Comparison of ENCODE assay signal across 1 cellular context in genomic region chr1:22104074-22104473, GRCh38.
TF ChIP-seq lines count a peak whose summit lies in the region.

No MANE protein-coding gene starts in this region.

TF ChIP-seq in K562, 482 proteins besides CTCF, POLR2A, EP300 and RAD21:
- TF ChIP-seq MYNN (IDR thresholded peaks at IDR 0.05) (0 out of 2 replicates have a peak, but pooled peaks have one; percentile 25), MYNN (CRISPR knock-in tag; IDR thresholded peaks at IDR 0.05) (no peak), CC2D1A (IDR thresholded peaks at IDR 0.05) (peak; percentile 85), SMARCA4 (IDR thresholded peaks at IDR 0.05) (0 out of 2 replicates have a peak, but pooled peaks have one; percentile 32), FOXM1 (IDR thresholded peaks at IDR 0.05; ENCODE audit: low read depth) (peak; percentile 52; the same call in 1 of the 2 replicates), FOXM1 (CRISPR knock-in tag; IDR thresholded peaks at IDR 0.05; ENCODE audit: low read depth) (no peak), TAL1 (IDR thresholded peaks at IDR 0.05) (peak; percentile 39; the same call in 1 of the 2 replicates), HDAC6 (IDR thresholded peaks at IDR 0.05; ENCODE audit: low read depth, low read length) (no peak), ZNF124 (CRISPR knock-in tag; IDR thresholded peaks at IDR 0.05) (no peak), TAF9B (IDR thresholded peaks at IDR 0.05; ENCODE audit: partially characterized antibody) (no peak), ARID1B (IDR thresholded peaks at IDR 0.05) (peak; percentile 61), JUNB (CRISPR knock-in tag; conservative IDR thresholded peaks at IDR 0.05) (no peak), CBFA2T3 (IDR thresholded peaks at IDR 0.05) (peak; percentile 74), SAP30 (IDR thresholded peaks at IDR 0.05; ENCODE audit: borderline replicate concordance, insufficient read depth, low read depth, low read length, poor library complexity, severe bottlenecking) (no peak), CBX3 (IDR thresholded peaks at IDR 0.05; ENCODE audit: borderline replicate concordance in 1 of 2, low read length in 2 of 2) (0 out of 3 replicates have a peak, but pooled peaks of 1 of the 2 experiments have one; percentile 28), RBM15 (IDR thresholded peaks at IDR 0.05; ENCODE audit: insufficient read depth, low read length) (no peak), TRIM28 (IDR thresholded peaks at IDR 0.05) (0 out of 2 replicates have a peak, but pooled peaks have one; percentile 30), SMAD3 (CRISPR knock-in tag; conservative IDR thresholded peaks at IDR 0.05) (no peak), ATF1 (CRISPR knock-in tag; IDR thresholded peaks at IDR 0.05) (no peak), ATF1 (tag; IDR thresholded peaks at IDR 0.05) (peak; percentile 39), CBFA2T2 (conservative IDR thresholded peaks at IDR 0.05) (peak; percentile 45), TCF3 (CRISPR knock-in tag; IDR thresholded peaks at IDR 0.05) (peak; percentile 52; the same call in 1 of the 2 replicates), NFE2 (IDR thresholded peaks at IDR 0.05; ENCODE audit: low read depth) (peak; percentile 62), CREM (IDR thresholded peaks at IDR 0.05; ENCODE audit: low read depth) (0 out of 2 replicates have a peak, but pooled peaks have one; percentile 11), DPF2 (IDR thresholded peaks at IDR 0.05) (peak; percentile 60; the same call in 1 of the 2 replicates), STAT5A (IDR thresholded peaks at IDR 0.05; ENCODE audit: borderline replicate concordance, low read length) (0 out of 2 replicates have a peak, but pooled peaks have one; percentile 16), MEIS2 (IDR thresholded peaks at IDR 0.05; ENCODE audit: partially characterized antibody) (peak; percentile 54), SP1 (CRISPR knock-in tag; IDR thresholded peaks at IDR 0.05) (no peak)
- TF ChIP-seq, protein P1, sequence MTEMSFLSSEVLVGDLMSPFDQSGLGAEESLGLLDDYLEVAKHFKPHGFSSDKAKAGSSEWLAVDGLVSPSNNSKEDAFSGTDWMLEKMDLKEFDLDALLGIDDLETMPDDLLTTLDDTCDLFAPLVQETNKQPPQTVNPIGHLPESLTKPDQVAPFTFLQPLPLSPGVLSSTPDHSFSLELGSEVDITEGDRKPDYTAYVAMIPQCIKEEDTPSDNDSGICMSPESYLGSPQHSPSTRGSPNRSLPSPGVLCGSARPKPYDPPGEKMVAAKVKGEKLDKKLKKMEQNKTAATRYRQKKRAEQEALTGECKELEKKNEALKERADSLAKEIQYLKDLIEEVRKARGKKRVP (CRISPR knock-in tag; IDR thresholded peaks at IDR 0.05) = no peak
- TF ChIP-seq, protein P2, sequence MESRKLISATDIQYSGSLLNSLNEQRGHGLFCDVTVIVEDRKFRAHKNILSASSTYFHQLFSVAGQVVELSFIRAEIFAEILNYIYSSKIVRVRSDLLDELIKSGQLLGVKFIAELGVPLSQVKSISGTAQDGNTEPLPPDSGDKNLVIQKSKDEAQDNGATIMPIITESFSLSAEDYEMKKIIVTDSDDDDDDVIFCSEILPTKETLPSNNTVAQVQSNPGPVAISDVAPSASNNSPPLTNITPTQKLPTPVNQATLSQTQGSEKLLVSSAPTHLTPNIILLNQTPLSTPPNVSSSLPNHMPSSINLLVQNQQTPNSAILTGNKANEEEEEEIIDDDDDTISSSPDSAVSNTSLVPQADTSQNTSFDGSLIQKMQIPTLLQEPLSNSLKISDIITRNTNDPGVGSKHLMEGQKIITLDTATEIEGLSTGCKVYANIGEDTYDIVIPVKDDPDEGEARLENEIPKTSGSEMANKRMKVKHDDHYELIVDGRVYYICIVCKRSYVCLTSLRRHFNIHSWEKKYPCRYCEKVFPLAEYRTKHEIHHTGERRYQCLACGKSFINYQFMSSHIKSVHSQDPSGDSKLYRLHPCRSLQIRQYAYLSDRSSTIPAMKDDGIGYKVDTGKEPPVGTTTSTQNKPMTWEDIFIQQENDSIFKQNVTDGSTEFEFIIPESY (CRISPR knock-in tag; IDR thresholded peaks at IDR 0.05) = peak; percentile 36; the same call in 1 of the 2 replicates
- TF ChIP-seq, protein P3, sequence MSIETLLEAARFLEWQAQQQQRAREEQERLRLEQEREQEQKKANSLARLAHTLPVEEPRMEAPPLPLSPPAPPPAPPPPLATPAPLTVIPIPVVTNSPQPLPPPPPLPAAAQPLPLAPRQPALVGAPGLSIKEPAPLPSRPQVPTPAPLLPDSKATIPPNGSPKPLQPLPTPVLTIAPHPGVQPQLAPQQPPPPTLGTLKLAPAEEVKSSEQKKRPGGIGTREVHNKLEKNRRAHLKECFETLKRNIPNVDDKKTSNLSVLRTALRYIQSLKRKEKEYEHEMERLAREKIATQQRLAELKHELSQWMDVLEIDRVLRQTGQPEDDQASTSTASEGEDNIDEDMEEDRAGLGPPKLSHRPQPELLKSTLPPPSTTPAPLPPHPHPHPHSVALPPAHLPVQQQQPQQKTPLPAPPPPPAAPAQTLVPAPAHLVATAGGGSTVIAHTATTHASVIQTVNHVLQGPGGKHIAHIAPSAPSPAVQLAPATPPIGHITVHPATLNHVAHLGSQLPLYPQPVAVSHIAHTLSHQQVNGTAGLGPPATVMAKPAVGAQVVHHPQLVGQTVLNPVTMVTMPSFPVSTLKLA (conservative IDR thresholded peaks at IDR 0.05) = 0 out of 4 replicates have a peak, but pooled peaks of 1 of the 2 experiments have one; percentile 6
- TF ChIP-seq, protein P4, sequence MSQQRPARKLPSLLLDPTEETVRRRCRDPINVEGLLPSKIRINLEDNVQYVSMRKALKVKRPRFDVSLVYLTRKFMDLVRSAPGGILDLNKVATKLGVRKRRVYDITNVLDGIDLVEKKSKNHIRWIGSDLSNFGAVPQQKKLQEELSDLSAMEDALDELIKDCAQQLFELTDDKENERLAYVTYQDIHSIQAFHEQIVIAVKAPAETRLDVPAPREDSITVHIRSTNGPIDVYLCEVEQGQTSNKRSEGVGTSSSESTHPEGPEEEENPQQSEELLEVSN (IDR thresholded peaks at IDR 0.05; ENCODE audit: borderline replicate concordance in 1 of 2, extremely low read depth in 1 of 2, insufficient read depth in 1 of 2, insufficient read length in 1 of 2, low read depth in 1 of 2, low read length in 1 of 2, poor library complexity in 1 of 2, severe bottlenecking in 1 of 2) = peak in 1 of 2 experiments; percentile 48
- TF ChIP-seq, protein P5, sequence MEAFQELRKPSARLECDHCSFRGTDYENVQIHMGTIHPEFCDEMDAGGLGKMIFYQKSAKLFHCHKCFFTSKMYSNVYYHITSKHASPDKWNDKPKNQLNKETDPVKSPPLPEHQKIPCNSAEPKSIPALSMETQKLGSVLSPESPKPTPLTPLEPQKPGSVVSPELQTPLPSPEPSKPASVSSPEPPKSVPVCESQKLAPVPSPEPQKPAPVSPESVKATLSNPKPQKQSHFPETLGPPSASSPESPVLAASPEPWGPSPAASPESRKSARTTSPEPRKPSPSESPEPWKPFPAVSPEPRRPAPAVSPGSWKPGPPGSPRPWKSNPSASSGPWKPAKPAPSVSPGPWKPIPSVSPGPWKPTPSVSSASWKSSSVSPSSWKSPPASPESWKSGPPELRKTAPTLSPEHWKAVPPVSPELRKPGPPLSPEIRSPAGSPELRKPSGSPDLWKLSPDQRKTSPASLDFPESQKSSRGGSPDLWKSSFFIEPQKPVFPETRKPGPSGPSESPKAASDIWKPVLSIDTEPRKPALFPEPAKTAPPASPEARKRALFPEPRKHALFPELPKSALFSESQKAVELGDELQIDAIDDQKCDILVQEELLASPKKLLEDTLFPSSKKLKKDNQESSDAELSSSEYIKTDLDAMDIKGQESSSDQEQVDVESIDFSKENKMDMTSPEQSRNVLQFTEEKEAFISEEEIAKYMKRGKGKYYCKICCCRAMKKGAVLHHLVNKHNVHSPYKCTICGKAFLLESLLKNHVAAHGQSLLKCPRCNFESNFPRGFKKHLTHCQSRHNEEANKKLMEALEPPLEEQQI (IDR thresholded peaks at IDR 0.05) = peak; percentile 91
TF ChIP-seq in K562: peak in this region for 21.
